Comparison of ENCODE assay signal across 9 cellular contexts in genomic region chr1:156118175-156118868, GRCh38. TPM values are rescaled to one million over a fixed set of nuclear protein-coding genes. Genes with fewer than 3 reads are reported as not detected.
DNase-seq lines count a peak whose midpoint lies in the region; ATAC-seq, FAIRE-seq and TF ChIP-seq lines count a peak whose summit lies in the region.
"Had no signal": no experiment of that assay in that cellular context is flagged by ENCODE, and none has a peak within 500 bp of the region (broad histone marks: within the 10 kb centered on the region; RNA-seq: fewer than 3 reads in every experiment).

No MANE protein-coding gene starts in this region.

- peaks cover 6% of the 10 kb centered on the region; the same call in 1 of the 2 replicates for H4K20me1 ChIP-seq in HepG2 (ENCODE audit: insufficient read depth, low read length)

- TF ChIP-seq POLR2A in HepG2 (IDR thresholded peaks at IDR 0.05; ENCODE audit: insufficient read depth in 1 of 2, low read depth in 2 of 2, low read length in 2 of 2) (peak in 1 of 2 experiments; percentile 71; a peak in 2 of 4 replicates), thyroid gland (IDR thresholded peaks at IDR 0.05) (peak in 1 of 2 donors; percentile 82)

- peak overlapping the region; percentile 91 for H3K27ac ChIP-seq in HepG2 (ENCODE audit: extremely low read length, insufficient read depth, low read length)
- peak overlapping the region; percentile 95 to 98 (median 98) for H3K27ac ChIP-seq in thyroid gland

- H3K9ac ChIP-seq in HepG2 (ENCODE audit: insufficient read depth, low read depth, low read length) = peak overlapping the region; percentile 73

- in situ Hi-C loops in HepG2 (cut with HindIII; ENCODE audit: extremely low pct_ligation_motif_present, low pct_unique_long_range_greater_than_20kb) = no loop called here

- TF ChIP-seq CTCF in HepG2 (CRISPR knock-in tag; IDR thresholded peaks at IDR 0.05) (no peak), thyroid gland (IDR thresholded peaks at IDR 0.05) (no peak)

- H3K9me3 Mint-ChIP-seq in central memory CD8-positive, alpha-beta T cell = no peaks in the 10 kb centered on the region

- ATAC-seq in central memory CD8-positive, alpha-beta T cell (replicated peaks; ENCODE audit: extremely low read depth, poor library complexity, severe bottlenecking) = no peak
- ATAC-seq in HepG2 (peak; percentile 69), HG03460 (IDR thresholded peaks at IDR 0.05; ENCODE audit: unreplicated experiment) (no peak)

- H3K36me3 ChIP-seq in HepG2 (replicated peaks in 1 of 2; ENCODE audit: control insufficient read depth in 1 of 2, insufficient read depth in 2 of 2, low read length in 2 of 2) (peaks cover 0 to 7% of the 10 kb centered on the region in 2 experiments; a peak in 3 of 5 replicates), thyroid gland (no peaks in the 10 kb centered on the region)

- peak overlapping the region; percentile 77 for H3K27ac Mint-ChIP-seq in central memory CD8-positive, alpha-beta T cell (ENCODE audit: low read depth)

- H3K4me3 Mint-ChIP-seq in central memory CD8-positive, alpha-beta T cell = peak overlapping the region; percentile 36

- intact Hi-C loops in HepG2 (cut with micrococcal nuclease; ENCODE audit: unreplicated experiment) = no loop called here
- intact Hi-C loops in thyroid gland (cut with DNase I) = no loop called here

- TF ChIP-seq EP300 in HepG2 (IDR thresholded peaks at IDR 0.05; ENCODE audit: low read depth in 2 of 2, low read length in 2 of 2) = no peak; a peak in 1 of 4 replicates
- TF ChIP-seq EP300 in HepG2 (CRISPR knock-in tag; IDR thresholded peaks at IDR 0.05; ENCODE audit: borderline replicate concordance) = no peak

- H3K4me3 ChIP-seq in HepG2 (replicated peaks in 1 of 3; ENCODE audit: insufficient read depth in 1 of 3, low read depth in 2 of 3, low read length in 3 of 3) (peak overlapping the region; percentile 31 to 83 (median 78)), thyroid gland (replicated peaks in 1 of 3) (peak overlapping the region in 1 of 3 donors; percentile 97)

- WGBS in HepG2 (ENCODE audit: low lambda C conversion rate) = 2% methylated on average over 8 of the region's 8 CpGs
- 25 to 38% methylated on average over 8 of the region's 8 CpGs for WGBS in thyroid gland, 2 donors

- FAIRE-seq in HepG2 (lab: Jason Lieb, UNC) = peak; percentile 92

- POLR2A ChIA-PET in HepG2 (lab: Yijun Ruan, JAX) = interaction anchor here (0.7 to 4.8 kb wide), 10 partner anchors 10 to 253 kb away, joined by 3 to 108 read pairs (median 4); partner anchors contain the start of genes CCT3, MEX3A, PMF1 and TSACC

- peak; percentile 24 to 49 for DNase-seq in NCI-H526 (lab: John Stamatoyannopoulos, UW)
- no peak for DNase-seq in NCI-H526 treated with DMSO at 0.1 percent for 48 hours (lab: John Stamatoyannopoulos, UW)
- DNase-seq in central memory CD8-positive, alpha-beta T cell (ENCODE audit: low spot score in 2 of 2) = no peak
- DNase-seq in HepG2 (ENCODE audit: low spot score) = peak; percentile 84
- DNase-seq in thyroid gland = peak; percentile 81 to 86
- no peak for DNase-seq in NCI-H1048 (lab: John Stamatoyannopoulos, UW)
- DNase-seq in epidermal melanocyte (ENCODE audit: insufficient read length, low spot score) = no peak
- DNase-seq: NCI-H1694 treated with DMSO at 0.1 percent for 48 hours had no signal

- H3K36me3 Mint-ChIP-seq in central memory CD8-positive, alpha-beta T cell (ENCODE audit: insufficient read depth) = peaks cover 50% of the 10 kb centered on the region

- peak overlapping the region; percentile 80 for H3K4me2 ChIP-seq in HepG2 (ENCODE audit: low read depth, low read length)

- H3K4me1 ChIP-seq in HepG2 (ENCODE audit: insufficient read depth, low read length) = peaks cover 82% of the 10 kb centered on the region
- peaks cover 67 to 82% of the 10 kb centered on the region in 2 donors for H3K4me1 ChIP-seq in thyroid gland

- H3K27me3 Mint-ChIP-seq in central memory CD8-positive, alpha-beta T cell = no peaks in the 10 kb centered on the region

- peaks cover 83% of the 10 kb centered on the region for H3K79me2 ChIP-seq in HepG2 (ENCODE audit: insufficient read depth, low read length)

- CTCF ChIA-PET in HepG2 (lab: Yijun Ruan, JAX; ENCODE audit: low intra/inter-chr PET ratio, low total read pairs) = interaction anchor here (1.5 kb wide), 1 partner anchor 12 kb away, joined by 3 read pairs; no protein-coding TSS in a partner anchor

- no peak overlapping the region for H2AFZ ChIP-seq in HepG2 (ENCODE audit: low read length)

- TSS peak; percentile 57 for BruUV-seq in HepG2 (replicated peaks; lab: Mats Ljungman, UMichigan)

- H3K27me3 ChIP-seq in HepG2 (ENCODE audit: control insufficient read depth in 1 of 2, insufficient read depth in 2 of 2, low read length in 2 of 2) (no peaks in the 10 kb centered on the region; a peak in 1 of 5 replicates), thyroid gland (no peaks in the 10 kb centered on the region)

- H3K4me1 Mint-ChIP-seq in central memory CD8-positive, alpha-beta T cell = peaks cover 61% of the 10 kb centered on the region

- H3K9me3 ChIP-seq in HepG2 (ENCODE audit: low read length) (no peaks in the 10 kb centered on the region), thyroid gland (no peaks in the 10 kb centered on the region)

- TF ChIP-seq RAD21 in HepG2 (CRISPR knock-in tag; IDR thresholded peaks at IDR 0.05) = no peak

RNA-seq across cellular contexts. Expression of gene LMNA, which starts 3.8 kb away (rescaled TPM):
- 190 and 225 TPM in 2 replicates for total RNA-seq in HepG2 (2016; rRNA removed; fragmentation: Illumina TruSeq; extraction: Trizol)
- total RNA-seq in HepG2 (2016; cell fraction: cytosol; rRNA removed; fragmentation: Illumina TruSeq; extraction: Trizol; ENCODE audit: low read depth) = 16.7 and 20.3 TPM in 2 replicates
- 150 and 214 TPM in 2 replicates for total RNA-seq in HepG2 (2016; cell fraction: insoluble cytoplasmic fraction; rRNA removed; fragmentation: Illumina TruSeq; extraction: Trizol)
- total RNA-seq in HepG2 (2016; cell fraction: membrane; rRNA removed; fragmentation: Illumina TruSeq; extraction: Trizol) = 22.8 and 26.6 TPM in 2 replicates
- 106 and 117 TPM in 2 replicates for total RNA-seq in HepG2 (2016; cell fraction: nucleus; rRNA removed; fragmentation: Illumina TruSeq; extraction: Trizol)
- polyA plus RNA-seq in HepG2 (2011; rRNA removed) = 107 and 110 TPM in 2 replicates
- 79.6 and 122 TPM in 2 replicates for polyA plus RNA-seq in HepG2 (2011; cell fraction: cytosol; rRNA removed)
- polyA plus RNA-seq in HepG2 (2011; cell fraction: nucleus; rRNA removed) = 236 and 366 TPM in 2 replicates
- 86.7 and 101 TPM in 2 replicates for polyA plus RNA-seq in HepG2 (2012)
- polyA plus RNA-seq in HepG2 (2016; cell fraction: cytosol; fragmentation: Illumina TruSeq; extraction: Trizol; ENCODE audit: low read depth) = 11.1 and 13.2 TPM in 2 replicates
- polyA plus RNA-seq in HepG2 (2016; cell fraction: insoluble cytoplasmic fraction; fragmentation: Illumina TruSeq; extraction: Trizol; ENCODE audit: low read depth) = 143 and 179 TPM in 2 replicates
- polyA plus RNA-seq in HepG2 (2016; cell fraction: membrane; fragmentation: Illumina TruSeq; extraction: Trizol; ENCODE audit: low read depth) = 12.6 and 16.9 TPM in 2 replicates
- polyA plus RNA-seq in HepG2 (2016; cell fraction: nucleus; fragmentation: Illumina TruSeq; extraction: Trizol; ENCODE audit: insufficient read depth, low read depth) = 177 and 182 TPM in 2 replicates
- 159 and 307 TPM in 2 replicates for polyA minus RNA-seq in HepG2 (2011; rRNA and poly(A)+ RNA removed; ENCODE audit: low replicate concordance)
- polyA minus RNA-seq in HepG2 (2011; cell fraction: cytosol; rRNA and poly(A)+ RNA removed) = 120 and 130 TPM in 2 replicates
- 67.7 and 70.4 TPM in 2 replicates for polyA minus RNA-seq in HepG2 (2011; cell fraction: nucleus; rRNA and poly(A)+ RNA removed)
- total RNA-seq in thyroid gland = 100 to 1,000 TPM; 235 to 412 (median 327) TPM

RNA-seq across cellular contexts. Expression of gene SEMA4A, which starts 35.1 kb away (rescaled TPM):
- 0.09 TPM in 1 of 2 replicates, not detected in the other for total RNA-seq in HepG2 (2016; rRNA removed; fragmentation: Illumina TruSeq; extraction: Trizol)
- not detected in 2 replicates for total RNA-seq in HepG2 (2016; cell fraction: cytosol; rRNA removed; fragmentation: Illumina TruSeq; extraction: Trizol; ENCODE audit: low read depth)
- total RNA-seq in HepG2 (2016; cell fraction: insoluble cytoplasmic fraction; rRNA removed; fragmentation: Illumina TruSeq; extraction: Trizol) = 0.15 TPM in 1 of 2 replicates, not detected in the other
- total RNA-seq in HepG2 (2016; cell fraction: membrane; rRNA removed; fragmentation: Illumina TruSeq; extraction: Trizol) = not detected in 2 replicates
- 0.13 TPM in 1 of 2 replicates, not detected in the other for total RNA-seq in HepG2 (2016; cell fraction: nucleus; rRNA removed; fragmentation: Illumina TruSeq; extraction: Trizol)
- 0.14 and 0.20 TPM in 2 replicates for polyA plus RNA-seq in HepG2 (2011; rRNA removed)
- polyA plus RNA-seq in HepG2 (2011; cell fraction: cytosol; rRNA removed) = 0.08 and 0.09 TPM in 2 replicates
- polyA plus RNA-seq in HepG2 (2011; cell fraction: nucleus; rRNA removed) = 0.21 and 0.61 TPM in 2 replicates
- polyA plus RNA-seq in HepG2 (2012) = 0.19 and 0.21 TPM in 2 replicates
- polyA plus RNA-seq in HepG2 (2016; cell fraction: cytosol; fragmentation: Illumina TruSeq; extraction: Trizol; ENCODE audit: low read depth) = not detected in 2 replicates
- polyA plus RNA-seq in HepG2 (2016; cell fraction: insoluble cytoplasmic fraction; fragmentation: Illumina TruSeq; extraction: Trizol; ENCODE audit: low read depth) = 0.45 TPM in 1 of 2 replicates, not detected in the other
- polyA plus RNA-seq in HepG2 (2016; cell fraction: membrane; fragmentation: Illumina TruSeq; extraction: Trizol; ENCODE audit: low read depth) = not detected in 2 replicates
- polyA plus RNA-seq in HepG2 (2016; cell fraction: nucleus; fragmentation: Illumina TruSeq; extraction: Trizol; ENCODE audit: insufficient read depth, low read depth) = 0.15 TPM in 1 of 2 replicates, not detected in the other
- 0.88 and 18.6 TPM in 2 replicates for polyA minus RNA-seq in HepG2 (2011; rRNA and poly(A)+ RNA removed; ENCODE audit: low replicate concordance)
- not detected in 2 replicates for polyA minus RNA-seq in HepG2 (2011; cell fraction: cytosol; rRNA and poly(A)+ RNA removed)
- polyA minus RNA-seq in HepG2 (2011; cell fraction: nucleus; rRNA and poly(A)+ RNA removed) = 0.39 TPM in 1 of 2 replicates, not detected in the other
- 10 to 100 TPM; 21.5 to 50.8 (median 37.5) TPM for total RNA-seq in thyroid gland

RNA-seq across cellular contexts. Expression of gene MEX3A, which starts 36.1 kb away (rescaled TPM):
- total RNA-seq in HepG2 (2016; rRNA removed; fragmentation: Illumina TruSeq; extraction: Trizol) (7.6 TPM in 2 replicates), thyroid gland (1 to 10 TPM in 1 of 4 donors, under 1 TPM in 3; 0.17 to 1.8 (median 0.33) TPM)
- 1.4 and 2.5 TPM in 2 replicates for total RNA-seq in HepG2 (2016; cell fraction: cytosol; rRNA removed; fragmentation: Illumina TruSeq; extraction: Trizol; ENCODE audit: low read depth)
- total RNA-seq in HepG2 (2016; cell fraction: insoluble cytoplasmic fraction; rRNA removed; fragmentation: Illumina TruSeq; extraction: Trizol) = 5.3 and 7.9 TPM in 2 replicates
- total RNA-seq in HepG2 (2016; cell fraction: membrane; rRNA removed; fragmentation: Illumina TruSeq; extraction: Trizol) = 4.5 and 7.8 TPM in 2 replicates
- total RNA-seq in HepG2 (2016; cell fraction: nucleus; rRNA removed; fragmentation: Illumina TruSeq; extraction: Trizol) = 6.2 and 7.5 TPM in 2 replicates
- polyA plus RNA-seq in HepG2 (2011; rRNA removed) = 9.0 and 9.1 TPM in 2 replicates
- 7.3 and 8.1 TPM in 2 replicates for polyA plus RNA-seq in HepG2 (2011; cell fraction: cytosol; rRNA removed)
- polyA plus RNA-seq in HepG2 (2011; cell fraction: nucleus; rRNA removed) = 11.9 and 12.9 TPM in 2 replicates
- polyA plus RNA-seq in HepG2 (2012) = 4.3 and 9.1 TPM in 2 replicates
- 2.9 and 3.3 TPM in 2 replicates for polyA plus RNA-seq in HepG2 (2016; cell fraction: cytosol; fragmentation: Illumina TruSeq; extraction: Trizol; ENCODE audit: low read depth)
- polyA plus RNA-seq in HepG2 (2016; cell fraction: insoluble cytoplasmic fraction; fragmentation: Illumina TruSeq; extraction: Trizol; ENCODE audit: low read depth) = 10.7 and 11.1 TPM in 2 replicates
- 4.7 and 6.0 TPM in 2 replicates for polyA plus RNA-seq in HepG2 (2016; cell fraction: membrane; fragmentation: Illumina TruSeq; extraction: Trizol; ENCODE audit: low read depth)
- polyA plus RNA-seq in HepG2 (2016; cell fraction: nucleus; fragmentation: Illumina TruSeq; extraction: Trizol; ENCODE audit: insufficient read depth, low read depth) = 14.7 and 15.4 TPM in 2 replicates
- polyA minus RNA-seq in HepG2 (2011; rRNA and poly(A)+ RNA removed; ENCODE audit: low replicate concordance) = 2.3 and 13.0 TPM in 2 replicates
- 10.6 and 11.8 TPM in 2 replicates for polyA minus RNA-seq in HepG2 (2011; cell fraction: cytosol; rRNA and poly(A)+ RNA removed)
- polyA minus RNA-seq in HepG2 (2011; cell fraction: nucleus; rRNA and poly(A)+ RNA removed) = 4.1 and 6.2 TPM in 2 replicates

RNA-seq across cellular contexts. Expression of gene RAB25, which starts 57.4 kb away (rescaled TPM):
- total RNA-seq in HepG2 (2016; rRNA removed; fragmentation: Illumina TruSeq; extraction: Trizol) = 0.20 TPM in 1 of 2 replicates, not detected in the other
- total RNA-seq in HepG2 (2016; cell fraction: cytosol; rRNA removed; fragmentation: Illumina TruSeq; extraction: Trizol; ENCODE audit: low read depth) = not detected in 2 replicates
- total RNA-seq in HepG2 (2016; cell fraction: insoluble cytoplasmic fraction; rRNA removed; fragmentation: Illumina TruSeq; extraction: Trizol) = 0.17 TPM in 1 of 2 replicates, not detected in the other
- 0.17 TPM in 1 of 2 replicates, not detected in the other for total RNA-seq in HepG2 (2016; cell fraction: membrane; rRNA removed; fragmentation: Illumina TruSeq; extraction: Trizol)
- total RNA-seq in HepG2 (2016; cell fraction: nucleus; rRNA removed; fragmentation: Illumina TruSeq; extraction: Trizol) = not detected in 2 replicates
- 0.12 and 0.22 TPM in 2 replicates for polyA plus RNA-seq in HepG2 (2011; rRNA removed)
- 0.12 and 0.21 TPM in 2 replicates for polyA plus RNA-seq in HepG2 (2011; cell fraction: cytosol; rRNA removed)
- 0.33 and 0.37 TPM in 2 replicates for polyA plus RNA-seq in HepG2 (2011; cell fraction: nucleus; rRNA removed)
- 0.33 and 0.34 TPM in 2 replicates for polyA plus RNA-seq in HepG2 (2012)
- polyA plus RNA-seq in HepG2 (2016; cell fraction: cytosol; fragmentation: Illumina TruSeq; extraction: Trizol; ENCODE audit: low read depth) = not detected in 2 replicates
- polyA plus RNA-seq in HepG2 (2016; cell fraction: insoluble cytoplasmic fraction; fragmentation: Illumina TruSeq; extraction: Trizol; ENCODE audit: low read depth) = not detected in 2 replicates
- polyA plus RNA-seq in HepG2 (2016; cell fraction: membrane; fragmentation: Illumina TruSeq; extraction: Trizol; ENCODE audit: low read depth) = not detected in 2 replicates
- not detected in 2 replicates for polyA plus RNA-seq in HepG2 (2016; cell fraction: nucleus; fragmentation: Illumina TruSeq; extraction: Trizol; ENCODE audit: insufficient read depth, low read depth)
- not detected in 2 replicates for polyA minus RNA-seq in HepG2 (2011; rRNA and poly(A)+ RNA removed; ENCODE audit: low replicate concordance)
- not detected in 2 replicates for polyA minus RNA-seq in HepG2 (2011; cell fraction: cytosol; rRNA and poly(A)+ RNA removed)
- polyA minus RNA-seq in HepG2 (2011; cell fraction: nucleus; rRNA and poly(A)+ RNA removed) = not detected in 2 replicates
- 10 to 100 TPM; 65.9 to 88.0 (median 74.1) TPM for total RNA-seq in thyroid gland

Comparison
In these comparisons a context has a peak if more than half of its experiments do, and no peak if none do; other contexts are left out.
1. DNase-seq: peak in NCI-H526 (2 of 2), HepG2 (single experiment) and thyroid gland (2 of 2); none in NCI-H526 treated with DMSO at 0.1 percent for 48 hours (single experiment), central memory CD8-positive, alpha-beta T cell (0 of 2), NCI-H1048 (single experiment) and epidermal melanocyte (single experiment).
2. RNA of gene SEMA4A, which starts 35.1 kb away (total RNA-seq): 21.5 to 50.8 TPM in thyroid gland; 0.09 to 0.15 TPM in HepG2; every median in the first group is over 10 times any median in the second.